ENCODE assay signal across 1 cellular context in the genomic region with DNA sequence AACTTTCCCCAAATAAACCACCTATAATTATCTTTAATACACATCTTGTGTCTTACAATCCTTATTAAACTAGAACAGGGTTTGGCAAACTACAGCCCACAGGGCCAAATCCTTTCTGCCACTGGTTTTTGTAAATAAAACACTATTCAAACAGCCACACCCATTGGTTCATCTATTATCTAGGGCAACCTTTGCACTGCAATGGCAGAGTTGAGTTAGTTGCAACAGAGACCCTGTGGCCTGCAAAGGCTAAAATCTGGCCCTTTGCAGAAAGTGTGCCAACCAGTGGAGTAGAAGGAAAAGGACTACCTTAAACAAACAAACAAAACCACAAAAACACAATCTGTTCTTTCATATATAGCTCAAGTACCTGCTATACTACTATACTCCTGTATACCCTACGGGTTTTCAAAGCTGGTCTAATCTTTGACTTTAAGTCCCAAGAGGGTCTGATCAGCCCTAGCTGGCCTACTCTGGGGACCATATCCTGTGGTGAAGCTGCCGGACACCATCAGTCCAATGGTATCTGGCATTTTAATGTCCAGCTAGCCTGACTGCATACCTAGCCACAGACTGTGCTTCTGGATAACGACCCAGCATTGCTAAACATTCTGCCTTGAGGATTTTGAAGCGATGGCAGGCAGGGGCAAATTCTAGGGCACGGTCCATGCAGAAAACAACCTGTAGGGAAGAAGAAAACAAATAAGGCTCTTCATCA.
A peak's percentile ranks its signal among the peaks of the same experiment; 100 is the strongest.
TF ChIP-seq lines count a peak whose summit lies in the region.

No MANE protein-coding gene starts in this region.

TF ChIP-seq in HepG2, 621 proteins besides CTCF, POLR2A, EP300 and RAD21 (continued from another document and continues in another):
- TF ChIP-seq, protein P1, sequence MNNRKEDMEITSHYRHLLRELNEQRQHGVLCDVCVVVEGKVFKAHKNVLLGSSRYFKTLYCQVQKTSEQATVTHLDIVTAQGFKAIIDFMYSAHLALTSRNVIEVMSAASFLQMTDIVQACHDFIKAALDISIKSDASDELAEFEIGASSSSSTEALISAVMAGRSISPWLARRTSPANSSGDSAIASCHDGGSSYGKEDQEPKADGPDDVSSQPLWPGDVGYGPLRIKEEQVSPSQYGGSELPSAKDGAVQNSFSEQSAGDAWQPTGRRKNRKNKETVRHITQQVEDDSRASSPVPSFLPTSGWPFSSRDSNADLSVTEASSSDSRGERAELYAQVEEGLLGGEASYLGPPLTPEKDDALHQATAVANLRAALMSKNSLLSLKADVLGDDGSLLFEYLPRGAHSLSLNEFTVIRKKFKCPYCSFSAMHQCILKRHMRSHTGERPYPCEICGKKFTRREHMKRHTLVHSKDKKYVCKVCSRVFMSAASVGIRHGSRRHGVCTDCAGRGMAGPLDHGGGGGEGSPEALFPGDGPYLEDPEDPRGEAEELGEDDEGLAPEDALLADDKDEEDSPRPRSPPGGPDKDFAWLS (CRISPR knock-in tag; IDR thresholded peaks at IDR 0.05; ENCODE audit: borderline replicate concordance), result no peak
- TF ChIP-seq, protein P2, sequence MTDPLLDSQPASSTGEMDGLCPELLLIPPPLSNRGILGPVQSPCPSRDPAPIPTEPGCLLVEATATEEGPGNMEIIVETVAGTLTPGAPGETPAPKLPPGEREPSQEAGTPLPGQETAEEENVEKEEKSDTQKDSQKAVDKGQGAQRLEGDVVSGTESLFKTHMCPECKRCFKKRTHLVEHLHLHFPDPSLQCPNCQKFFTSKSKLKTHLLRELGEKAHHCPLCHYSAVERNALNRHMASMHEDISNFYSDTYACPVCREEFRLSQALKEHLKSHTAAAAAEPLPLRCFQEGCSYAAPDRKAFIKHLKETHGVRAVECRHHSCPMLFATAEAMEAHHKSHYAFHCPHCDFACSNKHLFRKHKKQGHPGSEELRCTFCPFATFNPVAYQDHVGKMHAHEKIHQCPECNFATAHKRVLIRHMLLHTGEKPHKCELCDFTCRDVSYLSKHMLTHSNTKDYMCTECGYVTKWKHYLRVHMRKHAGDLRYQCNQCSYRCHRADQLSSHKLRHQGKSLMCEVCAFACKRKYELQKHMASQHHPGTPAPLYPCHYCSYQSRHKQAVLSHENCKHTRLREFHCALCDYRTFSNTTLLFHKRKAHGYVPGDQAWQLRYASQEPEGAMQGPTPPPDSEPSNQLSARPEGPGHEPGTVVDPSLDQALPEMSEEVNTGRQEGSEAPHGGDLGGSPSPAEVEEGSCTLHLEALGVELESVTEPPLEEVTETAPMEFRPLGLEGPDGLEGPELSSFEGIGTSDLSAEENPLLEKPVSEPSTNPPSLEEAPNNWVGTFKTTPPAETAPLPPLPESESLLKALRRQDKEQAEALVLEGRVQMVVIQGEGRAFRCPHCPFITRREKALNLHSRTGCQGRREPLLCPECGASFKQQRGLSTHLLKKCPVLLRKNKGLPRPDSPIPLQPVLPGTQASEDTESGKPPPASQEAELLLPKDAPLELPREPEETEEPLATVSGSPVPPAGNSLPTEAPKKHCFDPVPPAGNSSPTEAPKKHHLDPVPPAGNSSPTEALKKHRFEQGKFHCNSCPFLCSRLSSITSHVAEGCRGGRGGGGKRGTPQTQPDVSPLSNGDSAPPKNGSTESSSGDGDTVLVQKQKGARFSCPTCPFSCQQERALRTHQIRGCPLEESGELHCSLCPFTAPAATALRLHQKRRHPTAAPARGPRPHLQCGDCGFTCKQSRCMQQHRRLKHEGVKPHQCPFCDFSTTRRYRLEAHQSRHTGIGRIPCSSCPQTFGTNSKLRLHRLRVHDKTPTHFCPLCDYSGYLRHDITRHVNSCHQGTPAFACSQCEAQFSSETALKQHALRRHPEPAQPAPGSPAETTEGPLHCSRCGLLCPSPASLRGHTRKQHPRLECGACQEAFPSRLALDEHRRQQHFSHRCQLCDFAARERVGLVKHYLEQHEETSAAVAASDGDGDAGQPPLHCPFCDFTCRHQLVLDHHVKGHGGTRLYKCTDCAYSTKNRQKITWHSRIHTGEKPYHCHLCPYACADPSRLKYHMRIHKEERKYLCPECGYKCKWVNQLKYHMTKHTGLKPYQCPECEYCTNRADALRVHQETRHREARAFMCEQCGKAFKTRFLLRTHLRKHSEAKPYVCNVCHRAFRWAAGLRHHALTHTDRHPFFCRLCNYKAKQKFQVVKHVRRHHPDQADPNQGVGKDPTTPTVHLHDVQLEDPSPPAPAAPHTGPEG (CRISPR knock-in tag; IDR thresholded peaks at IDR 0.05), result no peak
- 0 out of 2 replicates have a peak, but pooled peaks have one; percentile 49 for TF ChIP-seq NFKBIZ (CRISPR knock-in tag; IDR thresholded peaks at IDR 0.05)
- TF ChIP-seq ZNF160 (CRISPR knock-in tag; IDR thresholded peaks at IDR 0.05), result no peak
- no peak for TF ChIP-seq KDM2A (CRISPR knock-in tag; IDR thresholded peaks at IDR 0.05; ENCODE audit: borderline replicate concordance, low read depth)
- TF ChIP-seq MATR3 (CRISPR knock-in tag; IDR thresholded peaks at IDR 0.05), result no peak
- TF ChIP-seq, protein P3, sequence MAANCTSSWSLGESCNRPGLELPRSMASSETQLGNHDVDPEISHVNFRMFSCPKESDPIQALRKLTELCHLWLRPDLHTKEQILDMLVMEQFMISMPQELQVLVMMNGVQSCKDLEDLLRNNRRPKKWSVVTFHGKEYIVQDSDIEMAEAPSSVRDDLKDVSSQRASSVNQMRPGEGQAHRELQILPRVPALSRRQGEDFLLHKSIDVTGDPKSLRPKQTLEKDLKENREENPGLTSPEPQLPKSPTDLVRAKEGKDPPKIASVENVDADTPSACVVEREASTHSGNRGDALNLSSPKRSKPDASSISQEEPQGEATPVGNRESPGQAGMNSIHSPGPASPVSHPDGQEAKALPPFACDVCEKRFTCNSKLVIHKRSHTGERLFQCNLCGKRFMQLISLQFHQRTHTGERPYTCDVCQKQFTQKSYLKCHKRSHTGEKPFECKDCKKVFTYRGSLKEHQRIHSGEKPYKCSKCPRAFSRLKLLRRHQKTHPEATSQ (CRISPR knock-in tag; IDR thresholded peaks at IDR 0.05; ENCODE audit: borderline replicate concordance), result no peak
- TF ChIP-seq ZNF34 (CRISPR knock-in tag; IDR thresholded peaks at IDR 0.05; ENCODE audit: borderline replicate concordance), result no peak
- no peak for TF ChIP-seq TP53 (CRISPR knock-in tag; conservative IDR thresholded peaks at IDR 0.05)
- TF ChIP-seq, protein P4, sequence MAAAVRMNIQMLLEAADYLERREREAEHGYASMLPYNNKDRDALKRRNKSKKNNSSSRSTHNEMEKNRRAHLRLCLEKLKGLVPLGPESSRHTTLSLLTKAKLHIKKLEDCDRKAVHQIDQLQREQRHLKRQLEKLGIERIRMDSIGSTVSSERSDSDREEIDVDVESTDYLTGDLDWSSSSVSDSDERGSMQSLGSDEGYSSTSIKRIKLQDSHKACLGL (CRISPR knock-in tag; IDR thresholded peaks at IDR 0.05), result no peak
- TF ChIP-seq, protein P5, sequence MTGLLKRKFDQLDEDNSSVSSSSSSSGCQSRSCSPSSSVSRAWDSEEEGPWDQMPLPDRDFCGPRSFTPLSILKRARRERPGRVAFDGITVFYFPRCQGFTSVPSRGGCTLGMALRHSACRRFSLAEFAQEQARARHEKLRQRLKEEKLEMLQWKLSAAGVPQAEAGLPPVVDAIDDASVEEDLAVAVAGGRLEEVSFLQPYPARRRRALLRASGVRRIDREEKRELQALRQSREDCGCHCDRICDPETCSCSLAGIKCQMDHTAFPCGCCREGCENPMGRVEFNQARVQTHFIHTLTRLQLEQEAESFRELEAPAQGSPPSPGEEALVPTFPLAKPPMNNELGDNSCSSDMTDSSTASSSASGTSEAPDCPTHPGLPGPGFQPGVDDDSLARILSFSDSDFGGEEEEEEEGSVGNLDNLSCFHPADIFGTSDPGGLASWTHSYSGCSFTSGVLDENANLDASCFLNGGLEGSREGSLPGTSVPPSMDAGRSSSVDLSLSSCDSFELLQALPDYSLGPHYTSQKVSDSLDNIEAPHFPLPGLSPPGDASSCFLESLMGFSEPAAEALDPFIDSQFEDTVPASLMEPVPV (CRISPR knock-in tag; IDR thresholded peaks at IDR 0.05), result no peak
- TF ChIP-seq DNMT1 (CRISPR knock-in tag; IDR thresholded peaks at IDR 0.05), result no peak
- TF ChIP-seq ZNF619 (CRISPR knock-in tag; IDR thresholded peaks at IDR 0.05), result no peak
- no peak for TF ChIP-seq TBX3 (IDR thresholded peaks at IDR 0.05; ENCODE audit: borderline replicate concordance)
- TF ChIP-seq ZFP36L2 (CRISPR knock-in tag; IDR thresholded peaks at IDR 0.05), result no peak
- TF ChIP-seq ZNF562 (CRISPR knock-in tag; IDR thresholded peaks at IDR 0.05; ENCODE audit: borderline replicate concordance), result no peak
- no peak for TF ChIP-seq RFX5 (IDR thresholded peaks at IDR 0.05; ENCODE audit: low read depth, low read length)
- TF ChIP-seq ASH2L (IDR thresholded peaks at IDR 0.05; ENCODE audit: insufficient read length, low read depth, low read length), result peak; percentile 43
- TF ChIP-seq, protein P6, sequence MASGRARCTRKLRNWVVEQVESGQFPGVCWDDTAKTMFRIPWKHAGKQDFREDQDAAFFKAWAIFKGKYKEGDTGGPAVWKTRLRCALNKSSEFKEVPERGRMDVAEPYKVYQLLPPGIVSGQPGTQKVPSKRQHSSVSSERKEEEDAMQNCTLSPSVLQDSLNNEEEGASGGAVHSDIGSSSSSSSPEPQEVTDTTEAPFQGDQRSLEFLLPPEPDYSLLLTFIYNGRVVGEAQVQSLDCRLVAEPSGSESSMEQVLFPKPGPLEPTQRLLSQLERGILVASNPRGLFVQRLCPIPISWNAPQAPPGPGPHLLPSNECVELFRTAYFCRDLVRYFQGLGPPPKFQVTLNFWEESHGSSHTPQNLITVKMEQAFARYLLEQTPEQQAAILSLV (CRISPR knock-in tag; IDR thresholded peaks at IDR 0.05; ENCODE audit: borderline replicate concordance), result no peak
- TF ChIP-seq BHLHE40 (IDR thresholded peaks at IDR 0.05; ENCODE audit: low read length), result no peak
- TF ChIP-seq EHMT2 (IDR thresholded peaks at IDR 0.05; ENCODE audit: borderline replicate concordance, low read depth, low read length), result peak; percentile 57; the same call in 1 of the 2 replicates
- TF ChIP-seq RBM22 (optimal IDR thresholded peaks at IDR 0.05; ENCODE audit: low read length), result peak; percentile 59
- TF ChIP-seq ZNF446 (CRISPR knock-in tag; IDR thresholded peaks at IDR 0.05), result no peak
- TF ChIP-seq, protein P7, sequence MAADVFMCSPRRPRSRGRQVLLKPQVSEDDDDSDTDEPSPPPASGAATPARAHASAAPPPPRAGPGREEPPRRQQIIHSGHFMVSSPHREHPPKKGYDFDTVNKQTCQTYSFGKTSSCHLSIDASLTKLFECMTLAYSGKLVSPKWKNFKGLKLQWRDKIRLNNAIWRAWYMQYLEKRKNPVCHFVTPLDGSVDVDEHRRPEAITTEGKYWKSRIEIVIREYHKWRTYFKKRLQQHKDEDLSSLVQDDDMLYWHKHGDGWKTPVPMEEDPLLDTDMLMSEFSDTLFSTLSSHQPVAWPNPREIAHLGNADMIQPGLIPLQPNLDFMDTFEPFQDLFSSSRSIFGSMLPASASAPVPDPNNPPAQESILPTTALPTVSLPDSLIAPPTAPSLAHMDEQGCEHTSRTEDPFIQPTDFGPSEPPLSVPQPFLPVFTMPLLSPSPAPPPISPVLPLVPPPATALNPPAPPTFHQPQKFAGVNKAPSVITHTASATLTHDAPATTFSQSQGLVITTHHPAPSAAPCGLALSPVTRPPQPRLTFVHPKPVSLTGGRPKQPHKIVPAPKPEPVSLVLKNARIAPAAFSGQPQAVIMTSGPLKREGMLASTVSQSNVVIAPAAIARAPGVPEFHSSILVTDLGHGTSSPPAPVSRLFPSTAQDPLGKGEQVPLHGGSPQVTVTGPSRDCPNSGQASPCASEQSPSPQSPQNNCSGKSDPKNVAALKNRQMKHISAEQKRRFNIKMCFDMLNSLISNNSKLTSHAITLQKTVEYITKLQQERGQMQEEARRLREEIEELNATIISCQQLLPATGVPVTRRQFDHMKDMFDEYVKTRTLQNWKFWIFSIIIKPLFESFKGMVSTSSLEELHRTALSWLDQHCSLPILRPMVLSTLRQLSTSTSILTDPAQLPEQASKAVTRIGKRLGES (CRISPR knock-in tag; IDR thresholded peaks at IDR 0.05; ENCODE audit: borderline replicate concordance), result no peak
- peak; percentile 39; the same call in 1 of the 2 replicates for TF ChIP-seq GABPB1 (CRISPR knock-in tag; IDR thresholded peaks at IDR 0.05)
- TF ChIP-seq RFX3 (CRISPR knock-in tag; IDR thresholded peaks at IDR 0.05), result no peak
- no peak for TF ChIP-seq JDP2 (CRISPR knock-in tag; IDR thresholded peaks at IDR 0.05; ENCODE audit: borderline replicate concordance)
- TF ChIP-seq KLF15 (CRISPR knock-in tag; IDR thresholded peaks at IDR 0.05; ENCODE audit: borderline replicate concordance), result no peak
- TF ChIP-seq, protein P8, sequence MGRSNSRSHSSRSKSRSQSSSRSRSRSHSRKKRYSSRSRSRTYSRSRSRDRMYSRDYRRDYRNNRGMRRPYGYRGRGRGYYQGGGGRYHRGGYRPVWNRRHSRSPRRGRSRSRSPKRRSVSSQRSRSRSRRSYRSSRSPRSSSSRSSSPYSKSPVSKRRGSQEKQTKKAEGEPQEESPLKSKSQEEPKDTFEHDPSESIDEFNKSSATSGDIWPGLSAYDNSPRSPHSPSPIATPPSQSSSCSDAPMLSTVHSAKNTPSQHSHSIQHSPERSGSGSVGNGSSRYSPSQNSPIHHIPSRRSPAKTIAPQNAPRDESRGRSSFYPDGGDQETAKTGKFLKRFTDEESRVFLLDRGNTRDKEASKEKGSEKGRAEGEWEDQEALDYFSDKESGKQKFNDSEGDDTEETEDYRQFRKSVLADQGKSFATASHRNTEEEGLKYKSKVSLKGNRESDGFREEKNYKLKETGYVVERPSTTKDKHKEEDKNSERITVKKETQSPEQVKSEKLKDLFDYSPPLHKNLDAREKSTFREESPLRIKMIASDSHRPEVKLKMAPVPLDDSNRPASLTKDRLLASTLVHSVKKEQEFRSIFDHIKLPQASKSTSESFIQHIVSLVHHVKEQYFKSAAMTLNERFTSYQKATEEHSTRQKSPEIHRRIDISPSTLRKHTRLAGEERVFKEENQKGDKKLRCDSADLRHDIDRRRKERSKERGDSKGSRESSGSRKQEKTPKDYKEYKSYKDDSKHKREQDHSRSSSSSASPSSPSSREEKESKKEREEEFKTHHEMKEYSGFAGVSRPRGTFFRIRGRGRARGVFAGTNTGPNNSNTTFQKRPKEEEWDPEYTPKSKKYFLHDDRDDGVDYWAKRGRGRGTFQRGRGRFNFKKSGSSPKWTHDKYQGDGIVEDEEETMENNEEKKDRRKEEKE (IDR thresholded peaks at IDR 0.05), result no peak
- peak; percentile 93 for TF ChIP-seq GFI1 (CRISPR knock-in tag; IDR thresholded peaks at IDR 0.05; ENCODE audit: borderline replicate concordance)
- no peak for TF ChIP-seq IRX3 (CRISPR knock-in tag; IDR thresholded peaks at IDR 0.05; ENCODE audit: borderline replicate concordance, low read depth)
- no peak for TF ChIP-seq ZNF564 (CRISPR knock-in tag; IDR thresholded peaks at IDR 0.05)
- no peak for TF ChIP-seq ZFP62 (CRISPR knock-in tag; IDR thresholded peaks at IDR 0.05)
- no peak for TF ChIP-seq SIN3B (IDR thresholded peaks at IDR 0.05; ENCODE audit: low read length)
- peak; percentile 41 for TF ChIP-seq POGZ (CRISPR knock-in tag; IDR thresholded peaks at IDR 0.05)
- TF ChIP-seq, protein P9, sequence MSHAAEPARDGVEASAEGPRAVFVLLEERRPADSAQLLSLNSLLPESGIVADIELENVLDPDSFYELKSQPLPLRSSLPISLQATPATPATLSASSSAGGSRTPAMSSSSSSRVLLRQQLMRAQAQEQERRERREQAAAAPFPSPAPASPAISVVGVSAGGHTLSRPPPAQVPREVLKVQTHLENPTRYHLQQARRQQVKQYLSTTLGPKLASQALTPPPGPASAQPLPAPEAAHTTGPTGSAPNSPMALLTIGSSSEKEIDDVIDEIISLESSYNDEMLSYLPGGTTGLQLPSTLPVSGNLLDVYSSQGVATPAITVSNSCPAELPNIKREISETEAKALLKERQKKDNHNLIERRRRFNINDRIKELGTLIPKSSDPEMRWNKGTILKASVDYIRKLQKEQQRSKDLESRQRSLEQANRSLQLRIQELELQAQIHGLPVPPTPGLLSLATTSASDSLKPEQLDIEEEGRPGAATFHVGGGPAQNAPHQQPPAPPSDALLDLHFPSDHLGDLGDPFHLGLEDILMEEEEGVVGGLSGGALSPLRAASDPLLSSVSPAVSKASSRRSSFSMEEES (CRISPR knock-in tag; IDR thresholded peaks at IDR 0.05), result 0 out of 2 replicates have a peak, but pooled peaks have one; percentile 27
